18 cellular contexts compared by ENCODE assay signal in the genomic region with DNA sequence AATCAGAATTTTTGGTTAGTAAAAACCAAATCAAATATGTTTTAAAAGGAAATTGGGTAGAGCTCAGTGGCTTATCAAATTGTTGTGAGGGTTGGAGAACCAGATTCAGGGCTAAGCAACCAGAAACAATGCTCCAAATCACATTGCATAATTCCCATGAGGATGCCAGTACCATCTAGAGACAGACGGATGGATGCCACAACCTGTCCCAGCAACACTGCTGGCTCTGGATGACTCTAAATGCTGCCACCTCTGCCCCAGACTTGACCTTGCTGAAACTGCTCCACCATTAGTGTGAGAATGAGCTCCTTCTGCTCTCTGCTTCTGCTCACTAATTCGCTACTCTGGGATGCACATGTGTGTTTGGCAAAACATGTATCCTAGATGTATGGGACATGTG.
"Had no signal": no experiment of that assay in that cellular context is flagged by ENCODE, and none has a peak within 500 bp of the region (broad histone marks: within the 10 kb centered on the region; RNA-seq: fewer than 3 reads in every experiment).

No MANE protein-coding gene starts in this region.

- ATAC-seq: activated T-cell treated with anti-CD3 and anti-CD28 coated beads, Interleukin-2, amount 50 U/mL, for 4 hours; sciatic nerve; T-helper 17 cell had no signal

- H3K27ac ChIP-seq: esophagus squamous epithelium, upper lobe of left lung, WERI-Rb-1 had no signal

- H3K27ac Mint-ChIP-seq: activated CD4-positive, alpha-beta memory T cell treated with anti-CD3 and anti-CD28 coated beads, Interleukin-2, amount 10 ng/mL, durations not matched to agents 7 days and 5 days; activated CD4-positive, alpha-beta T cell treated with anti-CD3 and anti-CD28 coated beads for 36 hours; stimulated activated naive CD8-positive, alpha-beta T cell treated with anti-CD3 and anti-CD28 coated beads, Interleukin-15, amount 100 ng/mL, for 72 hours; T-helper 17 cell had no signal

- H3K36me3 ChIP-seq: esophagus squamous epithelium, upper lobe of left lung, WERI-Rb-1 had no signal

- H3K9me3 ChIP-seq: esophagus squamous epithelium, upper lobe of left lung had no signal

- H3K27me3 ChIP-seq: esophagus squamous epithelium, upper lobe of left lung had no signal

- H3K27me3 Mint-ChIP-seq: activated CD4-positive, alpha-beta memory T cell treated with anti-CD3 and anti-CD28 coated beads, Interleukin-2, amount 10 ng/mL, durations not matched to agents 7 days and 5 days; activated CD4-positive, alpha-beta T cell treated with anti-CD3 and anti-CD28 coated beads for 36 hours; central memory CD8-positive, alpha-beta T cell; stimulated activated naive CD8-positive, alpha-beta T cell treated with anti-CD3 and anti-CD28 coated beads, Interleukin-15, amount 100 ng/mL, for 72 hours; T-helper 17 cell had no signal

- FAIRE-seq: endothelial cell of umbilical vein, kidney had no signal

- H3K4me3 ChIP-seq: esophagus squamous epithelium, upper lobe of left lung had no signal

- H3K9me3 Mint-ChIP-seq: activated CD4-positive, alpha-beta memory T cell treated with anti-CD3 and anti-CD28 coated beads, Interleukin-2, amount 10 ng/mL, durations not matched to agents 7 days and 5 days; activated T-cell treated with anti-CD3 and anti-CD28 coated beads, Interleukin-2, amount 50 U/mL, for 4 hours; central memory CD8-positive, alpha-beta T cell; neural crest cell; stimulated activated naive CD8-positive, alpha-beta T cell treated with anti-CD3 and anti-CD28 coated beads, Interleukin-15, amount 100 ng/mL, for 72 hours had no signal

- H3K4me3 Mint-ChIP-seq: activated CD4-positive, alpha-beta memory T cell treated with anti-CD3 and anti-CD28 coated beads, Interleukin-2, amount 10 ng/mL, durations not matched to agents 7 days and 5 days; activated CD4-positive, alpha-beta T cell treated with anti-CD3 and anti-CD28 coated beads for 36 hours; activated T-cell treated with anti-CD3 and anti-CD28 coated beads, Interleukin-2, amount 50 U/mL, for 4 hours; central memory CD8-positive, alpha-beta T cell; neural crest cell; stimulated activated naive CD8-positive, alpha-beta T cell treated with anti-CD3 and anti-CD28 coated beads, Interleukin-15, amount 100 ng/mL, for 72 hours; T-helper 17 cell had no signal

- DNase-seq: activated CD4-positive, alpha-beta memory T cell treated with anti-CD3 and anti-CD28 coated beads, Interleukin-2, amount 10 ng/mL, durations not matched to agents 7 days and 5 days; activated CD4-positive, alpha-beta T cell treated with anti-CD3 and anti-CD28 coated beads for 36 hours; activated effector memory CD4-positive, alpha-beta T cell treated with Interleukin-2 at 50 U/mL for 16 hours; activated naive CD4-positive, alpha-beta T cell treated with anti-CD3 and anti-CD28 coated beads, Interleukin-2, amount 50 U/mL, for 16 hours; activated T-cell treated with anti-CD3 and anti-CD28 coated beads, Interleukin-2, amount 50 U/mL, for 4 hours; effector CD8-positive, alpha-beta T cell; esophagus squamous epithelium; hippocampal formation; kidney; mesendoderm; stimulated activated naive CD8-positive, alpha-beta T cell treated with anti-CD3 and anti-CD28 coated beads, Interleukin-15, amount 100 ng/mL, for 72 hours; T-helper 17 cell; upper lobe of left lung; WERI-Rb-1 had no signal
